In the genomic region with DNA sequence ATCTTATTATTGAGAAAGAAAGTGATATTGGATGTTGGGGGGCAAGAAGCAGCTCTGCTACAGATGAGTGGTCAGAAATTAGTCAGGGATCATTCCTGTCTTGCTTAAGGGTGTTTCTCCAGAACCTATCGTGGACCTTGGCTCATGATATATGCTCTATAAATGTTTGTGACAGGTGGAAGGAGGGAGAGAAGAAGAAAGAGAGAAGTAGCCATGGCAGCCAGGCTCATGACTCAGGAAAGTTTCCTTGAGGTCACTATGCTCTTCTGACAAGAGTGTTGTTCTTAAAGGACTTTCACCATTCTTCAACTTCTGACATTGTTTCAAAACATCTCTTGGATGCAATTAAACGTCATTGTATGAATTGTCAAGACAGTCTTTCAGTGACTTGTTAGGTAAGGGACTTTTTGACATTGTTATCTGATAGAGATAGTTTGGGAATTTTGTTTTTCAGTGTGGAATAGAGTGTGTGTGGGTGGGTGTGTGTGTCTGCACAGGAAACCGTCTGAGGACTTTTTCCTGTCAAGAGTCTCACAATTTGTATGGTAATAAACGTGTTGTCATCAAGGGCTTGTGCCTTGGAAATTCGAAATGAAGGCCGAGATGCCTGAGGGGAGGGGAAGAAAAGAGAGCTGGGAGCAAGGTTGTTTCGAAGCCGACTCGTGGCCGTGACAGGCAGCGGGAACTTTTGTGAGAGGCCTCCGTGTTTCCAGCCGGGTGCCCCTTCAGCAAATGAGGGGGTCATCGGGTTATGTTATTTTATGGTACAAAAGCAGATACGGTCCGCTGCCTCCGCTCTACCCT, we compare ENCODE assay signal across 18 cellular contexts.
A peak's percentile ranks its signal among the peaks of the same experiment; 100 is the strongest.
DNase-seq lines count a peak whose midpoint lies in the region; ATAC-seq and TF ChIP-seq lines count a peak whose summit lies in the region.
"Had no signal": no experiment of that assay in that cellular context is flagged by ENCODE, and none has a peak within 500 bp of the region (broad histone marks: within the 10 kb centered on the region; RNA-seq: fewer than 3 reads in every experiment).

No MANE protein-coding gene starts in this region.

- H3K4me3 ChIP-seq in parathyroid adenoma (ENCODE audit: low read depth, low read length), result no peak overlapping the region
- H3K4me3 ChIP-seq: prostate gland, SJCRH30 had no signal

- H3K27ac ChIP-seq in CD4-positive, alpha-beta T cell (ENCODE audit: low read depth, low read length), result no peak overlapping the region
- H3K27ac ChIP-seq in parathyroid adenoma, result peak overlapping the region; percentile 36
- H3K27ac ChIP-seq: prostate gland, SJCRH30 had no signal

- CTCF ChIA-PET in activated CD4-positive, alpha-beta memory T cell treated with anti-CD3 and anti-CD28 coated beads for 36 hours (lab: Charles Lee), result no interaction called here
- CTCF ChIA-PET in activated CD4-positive, alpha-beta memory T cell treated with anti-CD3 and anti-CD28 coated beads, Interleukin-2, amount 10 ng/mL, durations not matched to agents 7 days and 5 days (lab: Charles Lee), result no interaction called here
- CTCF ChIA-PET in CD4-positive, alpha-beta T cell (lab: Charles Lee), result no interaction called here

- no peaks in the 10 kb centered on the region for H3K79me2 ChIP-seq in parathyroid adenoma

- no peak for TF ChIP-seq CTCF in CD4-positive, alpha-beta T cell (IDR thresholded peaks at IDR 0.05)
- TF ChIP-seq CTCF in endothelial cell (IDR thresholded peaks at IDR 0.05; ENCODE audit: unreplicated experiment) (no peak), parathyroid adenoma (IDR thresholded peaks at IDR 0.05) (no peak)

- no peaks in the 10 kb centered on the region for H3K36me3 ChIP-seq in parathyroid adenoma (ENCODE audit: control insufficient read depth, insufficient read depth, low read length)
- H3K36me3 ChIP-seq: prostate gland, SJCRH30 had no signal

- no peak overlapping the region for H3K9ac ChIP-seq in parathyroid adenoma

- no peak for DNase-seq in activated CD4-positive, alpha-beta memory T cell treated with anti-CD3 and anti-CD28 coated beads for 36 hours
- no peak for DNase-seq in activated CD4-positive, alpha-beta memory T cell treated with anti-CD3 and anti-CD28 coated beads, Interleukin-2, amount 10 ng/mL, durations not matched to agents 7 days and 5 days
- DNase-seq in CD4-positive, alpha-beta T cell, result no peak
- no peak for DNase-seq in endothelial cell (ENCODE audit: low spot score)
- DNase-seq in NCI-H345 (lab: John Stamatoyannopoulos, UW), result no peak
- no peak for DNase-seq in stimulated activated CD4-positive, alpha-beta T cell treated with anti-CD3 and anti-CD28 coated beads, Interleukin-15, amount 100 ng/mL, for 24 hours
- DNase-seq: activated CD4-positive, alpha-beta T cell treated with anti-CD3 and anti-CD28 coated beads for 48 hours; activated T-cell treated with anti-CD3 and anti-CD28 coated beads, Interleukin-2, amount 50 U/mL, for 1 hour; COR-L47; KBM-7; NCI-H2081; NCI-H524 treated with DMSO at 0.1 percent for 48 hours; SJCRH30; stimulated activated naive CD4-positive, alpha-beta T cell treated with Interleukin-2 at 50 U/mL for 16 hours had no signal

- no peaks in the 10 kb centered on the region for H3K27me3 Mint-ChIP-seq in activated CD4-positive, alpha-beta memory T cell treated with anti-CD3 and anti-CD28 coated beads for 36 hours
- no peaks in the 10 kb centered on the region for H3K27me3 Mint-ChIP-seq in activated CD4-positive, alpha-beta memory T cell treated with anti-CD3 and anti-CD28 coated beads, Interleukin-2, amount 10 ng/mL, durations not matched to agents 7 days and 5 days
- no peaks in the 10 kb centered on the region for H3K27me3 Mint-ChIP-seq in CD4-positive, alpha-beta T cell
- peaks cover 5% of the 10 kb centered on the region for H3K27me3 Mint-ChIP-seq in endothelial cell (ENCODE audit: unreplicated experiment)

- no peaks in the 10 kb centered on the region for H3K27me3 ChIP-seq in CD4-positive, alpha-beta T cell (ENCODE audit: control insufficient read depth, insufficient read depth, low read length)
- no peaks in the 10 kb centered on the region for H3K27me3 ChIP-seq in parathyroid adenoma (ENCODE audit: control insufficient read depth, insufficient read depth, low read length)
- H3K27me3 ChIP-seq: SJCRH30 had no signal

- intact Hi-C loops in activated CD4-positive, alpha-beta memory T cell treated with anti-CD3 and anti-CD28 coated beads for 36 hours (cut with micrococcal nuclease), result no loop called here
- intact Hi-C loops in CD4-positive, alpha-beta T cell (cut with DNase I, micrococcal nuclease), result no loop called here

- peaks cover 6% of the 10 kb centered on the region for H3K9me3 Mint-ChIP-seq in activated CD4-positive, alpha-beta memory T cell treated with anti-CD3 and anti-CD28 coated beads for 36 hours
- H3K9me3 Mint-ChIP-seq in activated CD4-positive, alpha-beta memory T cell treated with anti-CD3 and anti-CD28 coated beads, Interleukin-2, amount 10 ng/mL, durations not matched to agents 7 days and 5 days, result peaks cover 2% of the 10 kb centered on the region
- H3K9me3 Mint-ChIP-seq in CD4-positive, alpha-beta T cell, result no peaks in the 10 kb centered on the region
- H3K9me3 Mint-ChIP-seq in endothelial cell (ENCODE audit: unreplicated experiment), result no peaks in the 10 kb centered on the region

- H3K4me1 Mint-ChIP-seq in activated CD4-positive, alpha-beta memory T cell treated with anti-CD3 and anti-CD28 coated beads for 36 hours (ENCODE audit: low read depth), result peaks cover 30% of the 10 kb centered on the region
- H3K4me1 Mint-ChIP-seq in activated CD4-positive, alpha-beta memory T cell treated with anti-CD3 and anti-CD28 coated beads, Interleukin-2, amount 10 ng/mL, durations not matched to agents 7 days and 5 days, result peaks cover 3% of the 10 kb centered on the region
- peaks cover 11% of the 10 kb centered on the region for H3K4me1 Mint-ChIP-seq in CD4-positive, alpha-beta T cell (ENCODE audit: low read depth)
- peaks cover 14% of the 10 kb centered on the region for H3K4me1 Mint-ChIP-seq in endothelial cell (ENCODE audit: unreplicated experiment)

- peak; percentile 73 for ATAC-seq in CD4-positive, alpha-beta T cell (ENCODE audit: poor library complexity)
- ATAC-seq in HG03521 (IDR thresholded peaks at IDR 0.05; ENCODE audit: unreplicated experiment), result no peak
- ATAC-seq: HCT116 had no signal

- peak overlapping the region; percentile 53 for H3K27ac Mint-ChIP-seq in activated CD4-positive, alpha-beta memory T cell treated with anti-CD3 and anti-CD28 coated beads for 36 hours
- H3K27ac Mint-ChIP-seq in activated CD4-positive, alpha-beta memory T cell treated with anti-CD3 and anti-CD28 coated beads, Interleukin-2, amount 10 ng/mL, durations not matched to agents 7 days and 5 days, result no peak overlapping the region
- H3K27ac Mint-ChIP-seq in CD4-positive, alpha-beta T cell, result peak overlapping the region; percentile 82
- peak overlapping the region; percentile 32 for H3K27ac Mint-ChIP-seq in endothelial cell (ENCODE audit: unreplicated experiment)

- no peaks in the 10 kb centered on the region for H3K4me1 ChIP-seq in parathyroid adenoma
- H3K4me1 ChIP-seq: prostate gland, SJCRH30 had no signal

- peak overlapping the region; percentile 17 for H2AFZ ChIP-seq in parathyroid adenoma

- H3K36me3 Mint-ChIP-seq in activated CD4-positive, alpha-beta memory T cell treated with anti-CD3 and anti-CD28 coated beads for 36 hours, result peaks cover 3% of the 10 kb centered on the region
- H3K36me3 Mint-ChIP-seq in activated CD4-positive, alpha-beta memory T cell treated with anti-CD3 and anti-CD28 coated beads, Interleukin-2, amount 10 ng/mL, durations not matched to agents 7 days and 5 days (ENCODE audit: low read depth), result no peaks in the 10 kb centered on the region
- H3K36me3 Mint-ChIP-seq in CD4-positive, alpha-beta T cell (ENCODE audit: low read depth), result no peaks in the 10 kb centered on the region
- no peaks in the 10 kb centered on the region for H3K36me3 Mint-ChIP-seq in endothelial cell (ENCODE audit: low read depth, unreplicated experiment)

- H3K4me2 ChIP-seq in parathyroid adenoma (ENCODE audit: low read length), result no peak overlapping the region

- POLR2A ChIA-PET in activated CD4-positive, alpha-beta memory T cell treated with anti-CD3 and anti-CD28 coated beads for 36 hours (lab: Charles Lee), result no interaction called here
- POLR2A ChIA-PET in activated CD4-positive, alpha-beta memory T cell treated with anti-CD3 and anti-CD28 coated beads, Interleukin-2, amount 10 ng/mL, durations not matched to agents 7 days and 5 days (lab: Charles Lee), result no interaction called here
- POLR2A ChIA-PET in CD4-positive, alpha-beta T cell (lab: Charles Lee), result no interaction called here

- no peak overlapping the region for H3K4me3 Mint-ChIP-seq in activated CD4-positive, alpha-beta memory T cell treated with anti-CD3 and anti-CD28 coated beads for 36 hours
- H3K4me3 Mint-ChIP-seq in activated CD4-positive, alpha-beta memory T cell treated with anti-CD3 and anti-CD28 coated beads, Interleukin-2, amount 10 ng/mL, durations not matched to agents 7 days and 5 days, result no peak overlapping the region
- no peak overlapping the region for H3K4me3 Mint-ChIP-seq in CD4-positive, alpha-beta T cell
- no peak overlapping the region for H3K4me3 Mint-ChIP-seq in endothelial cell (ENCODE audit: unreplicated experiment)

- no peaks in the 10 kb centered on the region for H3K9me3 ChIP-seq in CD4-positive, alpha-beta T cell (ENCODE audit: control insufficient read depth, low read length)
- no peaks in the 10 kb centered on the region for H3K9me3 ChIP-seq in parathyroid adenoma (ENCODE audit: control insufficient read depth, low read length)
- H3K9me3 ChIP-seq: prostate gland, SJCRH30 had no signal
